In the genomic region with DNA sequence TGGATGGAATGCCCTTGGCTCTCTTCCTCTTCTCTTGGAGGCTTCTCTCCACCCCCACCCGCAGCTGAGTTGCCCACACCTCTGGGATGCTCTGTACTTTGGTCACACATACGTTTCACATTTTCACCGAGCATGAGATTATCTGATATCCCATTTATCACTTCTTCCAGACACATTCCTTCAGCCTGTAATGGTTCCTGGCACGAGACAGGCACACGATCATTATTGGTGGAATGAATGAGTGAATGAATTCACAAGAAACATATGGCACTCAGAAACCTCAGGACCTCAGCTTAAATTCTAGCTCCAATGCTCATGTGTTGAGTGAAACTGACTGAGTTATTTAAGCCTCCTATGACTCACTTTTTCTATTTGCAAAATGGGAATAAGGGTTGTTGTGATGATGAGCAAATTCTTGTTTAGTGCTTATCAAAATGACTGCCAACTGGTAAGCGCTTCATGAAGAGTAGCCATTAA, we compare ENCODE assay signal across 10 cellular contexts.
DNase-seq lines count a peak whose midpoint lies in the region; ATAC-seq and TF ChIP-seq lines count a peak whose summit lies in the region.
"Had no signal": no experiment of that assay in that cellular context is flagged by ENCODE, and none has a peak within 500 bp of the region (broad histone marks: within the 10 kb centered on the region; RNA-seq: fewer than 3 reads in every experiment).

No MANE protein-coding gene starts in this region.

- ATAC-seq in HG02973 (IDR thresholded peaks at IDR 0.05; ENCODE audit: unreplicated experiment): no peak

- no peaks in the 10 kb centered on the region for H3K27me3 Mint-ChIP-seq in HFFc6 (ENCODE audit: insufficient read depth)

- no peak overlapping the region for H2AFZ ChIP-seq in mesenchymal stem cell (ENCODE audit: low read depth, low read length)

- no peaks in the 10 kb centered on the region for H3K9me3 ChIP-seq in Peyer's patch
- no peaks in the 10 kb centered on the region for H3K9me3 ChIP-seq in mesenchymal stem cell (ENCODE audit: control insufficient read depth, low read length)
- no peaks in the 10 kb centered on the region for H3K9me3 ChIP-seq in WERI-Rb-1 (ENCODE audit: severe bottlenecking)
- H3K9me3 ChIP-seq: psoas muscle, upper lobe of left lung had no signal

- H3K18ac ChIP-seq in mesenchymal stem cell (ENCODE audit: low read depth in 1 of 2, low read length in 2 of 2): peak overlapping the region in 1 of 2 experiments; percentile 50

- no peak overlapping the region for H2BK5ac ChIP-seq in mesenchymal stem cell (ENCODE audit: low read depth, low read length, poor library complexity, severe bottlenecking)

- H4K8ac ChIP-seq in mesenchymal stem cell (ENCODE audit: low read length): peak overlapping the region; percentile 3

- H2AK5ac ChIP-seq in mesenchymal stem cell (ENCODE audit: low read length, severe bottlenecking): peak overlapping the region; percentile 11

- H2BK120ac ChIP-seq in mesenchymal stem cell (ENCODE audit: low read depth, low read length): peak overlapping the region; percentile 64

- no peak for TF ChIP-seq POLR2A in Peyer's patch (IDR thresholded peaks at IDR 0.05)

- DNase-seq in GM04503 (ENCODE audit: low read depth) (peak; percentile 100), HFFc6 (peak; percentile 84), Peyer's patch (peak in 1 of 3 donors; percentile 58), mesenchymal stem cell (peak; percentile 85), WERI-Rb-1 (no peak), NCI-H1048 (lab: John Stamatoyannopoulos, UW) (no peak), DMS153 (lab: John Stamatoyannopoulos, UW) (no peak)
- DNase-seq: psoas muscle, upper lobe of left lung had no signal

- H3K4me3 Mint-ChIP-seq in HFFc6: peak overlapping the region; percentile 62

- H3K4me3 ChIP-seq in Peyer's patch: no peak overlapping the region
- peak overlapping the region in 1 of 2 experiments; percentile 37 for H3K4me3 ChIP-seq in mesenchymal stem cell (ENCODE audit: insufficient read depth in 1 of 2, low read depth in 1 of 2, low read length in 2 of 2)
- H3K4me3 ChIP-seq in WERI-Rb-1 (ENCODE audit: low read depth, low read length): no peak overlapping the region
- H3K4me3 ChIP-seq: psoas muscle, upper lobe of left lung had no signal

- H3K9ac ChIP-seq in mesenchymal stem cell (ENCODE audit: low read length): peak overlapping the region; percentile 84

- no peak overlapping the region for H3K14ac ChIP-seq in mesenchymal stem cell (ENCODE audit: low read length in 2 of 2)

- peak overlapping the region; percentile 14 to 74 (median 68) for H3K27ac ChIP-seq in Peyer's patch
- H3K27ac ChIP-seq in mesenchymal stem cell (ENCODE audit: low read length, poor library complexity, severe bottlenecking): peak overlapping the region; percentile 59
- no peak overlapping the region for H3K27ac ChIP-seq in WERI-Rb-1
- H3K27ac ChIP-seq: psoas muscle, upper lobe of left lung had no signal

- H3K27me3 ChIP-seq in Peyer's patch (no peaks in the 10 kb centered on the region), mesenchymal stem cell (ENCODE audit: control insufficient read depth in 1 of 2, insufficient read depth in 1 of 2, low read length in 2 of 2) (no peaks in the 10 kb centered on the region), WERI-Rb-1 (ENCODE audit: insufficient read depth, low read depth, severe bottlenecking) (no peaks in the 10 kb centered on the region)
- H3K27me3 ChIP-seq: upper lobe of left lung had no signal

- TF ChIP-seq CTCF in HFFc6 (IDR thresholded peaks at IDR 0.05) (no peak), Peyer's patch (IDR thresholded peaks at IDR 0.05) (no peak), WERI-Rb-1 (IDR thresholded peaks at IDR 0.05; ENCODE audit: low read depth, low read length) (no peak)

- WGBS in mesenchymal stem cell: 38% methylated on average over 1 of the region's 6 CpGs

- peak overlapping the region; percentile 57 for H4K91ac ChIP-seq in mesenchymal stem cell (ENCODE audit: low read length)

- peak overlapping the region in 1 of 2 experiments; percentile 49 for H3K4ac ChIP-seq in mesenchymal stem cell (ENCODE audit: low read depth in 1 of 2, low read length in 2 of 2)

- no peak overlapping the region for H3K4me2 ChIP-seq in mesenchymal stem cell (ENCODE audit: low read length, poor library complexity, severe bottlenecking)

- H3K23ac ChIP-seq in mesenchymal stem cell (ENCODE audit: low read length in 2 of 2): no peak overlapping the region

- no peaks in the 10 kb centered on the region for H3K9me3 Mint-ChIP-seq in HFFc6

- no peak overlapping the region for H3K27ac Mint-ChIP-seq in HFFc6

- H2BK12ac ChIP-seq in mesenchymal stem cell (ENCODE audit: low read length in 2 of 2): peak overlapping the region; percentile 17 to 91

- H3K4me1 ChIP-seq in Peyer's patch: peaks cover 0 to 19% (median 8%) of the 10 kb centered on the region in 4 donors
- peaks cover 9% of the 10 kb centered on the region for H3K4me1 ChIP-seq in mesenchymal stem cell (ENCODE audit: control insufficient read depth, insufficient read depth, low read depth, low read length)
- H3K4me1 ChIP-seq: psoas muscle had no signal

- no peaks in the 10 kb centered on the region for H3K79me1 ChIP-seq in mesenchymal stem cell (replicated peaks; ENCODE audit: low read length, poor library complexity, severe bottlenecking)

- no peak overlapping the region for H2BK15ac ChIP-seq in mesenchymal stem cell (ENCODE audit: low read depth, poor library complexity, severe bottlenecking)

- peaks cover 6% of the 10 kb centered on the region; the same call in 1 of the 2 replicates for H3K4me1 Mint-ChIP-seq in HFFc6 (ENCODE audit: low read depth)

- H3K36me3 ChIP-seq in Peyer's patch (no peaks in the 10 kb centered on the region), mesenchymal stem cell (ENCODE audit: control insufficient read depth in 1 of 2, insufficient read depth in 2 of 2, low read depth in 1 of 2, low read length in 2 of 2) (no peaks in the 10 kb centered on the region), WERI-Rb-1 (no peaks in the 10 kb centered on the region)
- H3K36me3 ChIP-seq: upper lobe of left lung had no signal

- no peaks in the 10 kb centered on the region for H3K36me3 Mint-ChIP-seq in HFFc6 (ENCODE audit: low read depth)

Comparison
In these comparisons a context has a peak if more than half of its experiments do, and no peak if none do; other contexts are left out.
1. DNase-seq: peak in GM04503 (single experiment), HFFc6 (single experiment) and mesenchymal stem cell (single experiment); none in WERI-Rb-1 (single experiment), NCI-H1048 (single experiment) and DMS153 (single experiment).